Comparison of ENCODE assay signal across 1 cellular context in genomic region chr12:54004841-54005530, GRCh38.
TF ChIP-seq lines count a peak whose summit lies in the region.

No MANE protein-coding gene starts in this region.

TF ChIP-seq in endothelial cell of umbilical vein, 7 proteins besides CTCF, POLR2A, EP300 and RAD21:
- TF ChIP-seq EZH2 (IDR thresholded peaks at IDR 0.05; ENCODE audit: borderline replicate concordance, low read depth, low read length, severe bottlenecking) (peak; percentile 92), GATA2 (IDR thresholded peaks at IDR 0.05; ENCODE audit: insufficient read depth, insufficient read length, low read depth, low read length) (no peak)
